Comparison of ENCODE assay signal across 6 cellular contexts in genomic region chr5:177402271-177403043, GRCh38. TPM values are rescaled to one million over a fixed set of nuclear protein-coding genes. Genes with fewer than 3 reads are reported as not detected.
DNase-seq lines count a peak whose midpoint lies in the region; ATAC-seq, FAIRE-seq and TF ChIP-seq lines count a peak whose summit lies in the region.

No MANE protein-coding gene starts in this region.

- H3K36me3 Mint-ChIP-seq in activated CD4-positive, alpha-beta T cell treated with anti-CD3 and anti-CD28 coated beads for 36 hours (ENCODE audit: low read depth) = no peaks in the 10 kb centered on the region

- peak overlapping the region; percentile 96 for H2AFZ ChIP-seq in MM.1S (ENCODE audit: low read length)

- peak overlapping the region; percentile 63 for H3K27ac Mint-ChIP-seq in activated CD4-positive, alpha-beta T cell treated with anti-CD3 and anti-CD28 coated beads for 36 hours

- H3K4me1 Mint-ChIP-seq in activated CD4-positive, alpha-beta T cell treated with anti-CD3 and anti-CD28 coated beads for 36 hours = peaks cover 27% of the 10 kb centered on the region

- peak; percentile 24 for DNase-seq in AG10803 (ENCODE audit: low read depth)
- DNase-seq in MM.1S = no peak
- DNase-seq in activated CD4-positive, alpha-beta T cell treated with anti-CD3 and anti-CD28 coated beads for 36 hours = peak; percentile 90
- peak; percentile 31 for DNase-seq in fibroblast of gingiva (ENCODE audit: low read depth)
- DNase-seq in stimulated activated CD4-positive, alpha-beta T cell treated with anti-CD3 and anti-CD28 coated beads, Interleukin-1b, Interleukin-23, amount 100 ng/mL, for 4 hours (ENCODE audit: low read depth in 2 of 2) = peak; percentile 57 to 59
- DNase-seq in urothelium cell line (ENCODE audit: low spot score) = no peak

- no peak overlapping the region; the same call in 1 of the 2 replicates for H3K4me3 ChIP-seq in AG10803 (ENCODE audit: low read length)
- peak overlapping the region; percentile 78 for H3K4me3 ChIP-seq in MM.1S (ENCODE audit: low read length)

- peaks cover 17% of the 10 kb centered on the region for H3K4me1 ChIP-seq in MM.1S (ENCODE audit: low read length)

- peak; percentile 68 for ATAC-seq in activated CD4-positive, alpha-beta T cell treated with anti-CD3 and anti-CD28 coated beads for 36 hours

- CTCF ChIA-PET in activated CD4-positive, alpha-beta T cell treated with anti-CD3 and anti-CD28 coated beads for 36 hours (lab: Charles Lee) = interaction anchor here (0.6 to 7.3 kb wide), 28 partner anchors 8 to 160 kb away, joined by 3 to 195 read pairs (median 7); partner anchors contain the start of genes GRK6, LMAN2, MXD3 and PDLIM7

- H3K27me3 Mint-ChIP-seq in activated CD4-positive, alpha-beta T cell treated with anti-CD3 and anti-CD28 coated beads for 36 hours = peaks cover 14% of the 10 kb centered on the region

- H3K36me3 ChIP-seq in MM.1S (replicated peaks; ENCODE audit: insufficient read depth, low read length) = no peaks in the 10 kb centered on the region

- no peak for FAIRE-seq in urothelium cell line (lab: Jason Lieb, UNC)

- no peaks in the 10 kb centered on the region for H3K79me2 ChIP-seq in MM.1S (ENCODE audit: low read length)

- H3K27me3 ChIP-seq in MM.1S (replicated peaks; ENCODE audit: insufficient read depth, low read length) = peaks cover 34% of the 10 kb centered on the region

- intact Hi-C loops in activated CD4-positive, alpha-beta T cell treated with anti-CD3 and anti-CD28 coated beads for 36 hours (cut with DNase I, micrococcal nuclease) = loop anchor here (1.0 to 5.0 kb wide), 11 partner anchors 12 to 288 kb away; partner anchors contain the start of genes DDX41 (in 1 of the 2), LMAN2 (in 1 of the 2), PDLIM7 (in 1 of the 2) and PRR7 (in 1 of the 2)

- no peaks in the 10 kb centered on the region for H3K9me3 Mint-ChIP-seq in activated CD4-positive, alpha-beta T cell treated with anti-CD3 and anti-CD28 coated beads for 36 hours (ENCODE audit: low read depth)

- no peak overlapping the region for H3K27ac ChIP-seq in MM.1S (ENCODE audit: low read length)

- H3K9me2 ChIP-seq in MM.1S (replicated peaks; ENCODE audit: insufficient read depth, low read length) = no peaks in the 10 kb centered on the region

- peak overlapping the region; percentile 72 for H3K4me3 Mint-ChIP-seq in activated CD4-positive, alpha-beta T cell treated with anti-CD3 and anti-CD28 coated beads for 36 hours

- TF ChIP-seq CTCF in AG10803 (conservative IDR thresholded peaks at IDR 0.05; ENCODE audit: low read length) (peak; percentile 42), MM.1S (IDR thresholded peaks at IDR 0.05; ENCODE audit: low read length) (peak; percentile 13; the same call in 1 of the 2 replicates)

- POLR2A ChIA-PET in activated CD4-positive, alpha-beta T cell treated with anti-CD3 and anti-CD28 coated beads for 36 hours (lab: Charles Lee) = interaction anchor here (0.9 to 4.3 kb wide), 9 partner anchors 9 to 55 kb away, joined by 3 to 25 read pairs (median 9); partner anchors contain the start of gene GRK6

- H3F3A ChIP-seq in MM.1S (ENCODE audit: insufficient read depth, low read length) = peaks cover 9% of the 10 kb centered on the region; the same call in 1 of the 2 replicates

- H3K9me3 ChIP-seq in MM.1S (replicated peaks; ENCODE audit: insufficient read depth, low read length) = no peaks in the 10 kb centered on the region

- H4K20me1 ChIP-seq in MM.1S (ENCODE audit: insufficient read depth, low read length) = no peaks in the 10 kb centered on the region

- H3K9ac ChIP-seq in MM.1S (ENCODE audit: low read length) = no peak overlapping the region; the same call in 1 of the 2 replicates

- peak overlapping the region; percentile 100 for H3K4me2 ChIP-seq in MM.1S (ENCODE audit: low read depth, low read length)

RNA-seq across cellular contexts. Expression of gene PFN3, which starts 2.0 kb away (rescaled TPM):
- total RNA-seq in activated CD4-positive, alpha-beta T cell treated with anti-CD3 and anti-CD28 coated beads for 36 hours = not detected

RNA-seq across cellular contexts. Expression of gene F12, which starts 6.9 kb away (rescaled TPM):
- 1 to 10 TPM; 3.4 to 4.9 TPM for total RNA-seq in activated CD4-positive, alpha-beta T cell treated with anti-CD3 and anti-CD28 coated beads for 36 hours

RNA-seq across cellular contexts. Expression of gene SLC34A1, which starts 18.2 kb away (rescaled TPM):
- under 1 TPM in 1 of 2 experiments, not detected in 1; 0.14 TPM for total RNA-seq in activated CD4-positive, alpha-beta T cell treated with anti-CD3 and anti-CD28 coated beads for 36 hours

RNA-seq across cellular contexts. Expression of gene GRK6, which starts 24.0 kb away (rescaled TPM):
- 100 to 1,000 TPM; 110 to 141 TPM for total RNA-seq in activated CD4-positive, alpha-beta T cell treated with anti-CD3 and anti-CD28 coated beads for 36 hours

RNA-seq across cellular contexts. Expression of gene PRR7, which starts 44.2 kb away (rescaled TPM):
- 10 to 100 TPM; 12.3 to 13.0 TPM for total RNA-seq in activated CD4-positive, alpha-beta T cell treated with anti-CD3 and anti-CD28 coated beads for 36 hours

Comparison
In these comparisons a context has a peak if more than half of its experiments do, and no peak if none do; other contexts are left out.
1. DNase-seq: peak in AG10803 (single experiment), activated CD4-positive, alpha-beta T cell treated with anti-CD3 and anti-CD28 coated beads for 36 hours (single experiment), fibroblast of gingiva (single experiment) and stimulated activated CD4-positive, alpha-beta T cell treated with anti-CD3 and anti-CD28 coated beads, Interleukin-1b, Interleukin-23, amount 100 ng/mL, for 4 hours (2 of 2); none in MM.1S (single experiment) and urothelium cell line (single experiment).